13 cellular contexts compared by ENCODE assay signal in genomic region chr6:21200056-21200870, GRCh38.
DNase-seq lines count a peak whose midpoint lies in the region; ATAC-seq, FAIRE-seq and TF ChIP-seq lines count a peak whose summit lies in the region.
"Had no signal": no experiment of that assay in that cellular context is flagged by ENCODE, and none has a peak within 500 bp of the region (broad histone marks: within the 10 kb centered on the region; RNA-seq: fewer than 3 reads in every experiment).

No MANE protein-coding gene starts in this region.

- in situ Hi-C loops in Panc1 (cut with HindIII; ENCODE audit: low pct_unique_long_range_greater_than_20kb, low sequenced_read_pairs), result no loop called here
- in situ Hi-C loops in ACHN (cut with HindIII; ENCODE audit: low pct_ligation_motif_present, low pct_unique_long_range_greater_than_20kb, low sequenced_read_pairs), result no loop called here
- in situ Hi-C loops in GM23248 (cut with MboI), result no loop called here

- POLR2A ChIA-PET in Panc1 (lab: Charles Lee), result interaction anchor here (0.6 kb wide), 1 partner anchor 681 kb away, joined by 3 read pairs; no protein-coding TSS in a partner anchor

- 46 to 50% methylated on average over 7 of the region's 7 CpGs for WGBS in GM23248 (ENCODE audit: low coverage in 1 of 2, low lambda C conversion rate in 2 of 2, missing lambda C conversion rate in 2 of 2), 2 experiments

- intact Hi-C loops in Panc1 (cut with micrococcal nuclease; ENCODE audit: unreplicated experiment), result no loop called here

- peak overlapping the region; percentile 26; the same call in 1 of the 2 replicates for H3K27ac ChIP-seq in Panc1 (ENCODE audit: low read length)
- no peak overlapping the region for H3K27ac ChIP-seq in GM23248

- H3K4me1 ChIP-seq in Panc1 (ENCODE audit: control insufficient read depth, insufficient read depth, low read length) (peaks cover 7% of the 10 kb centered on the region; the same call in 1 of the 2 replicates), GM23248 (ENCODE audit: insufficient read depth) (no peaks in the 10 kb centered on the region)

- H3K9ac ChIP-seq in GM23248, result no peak overlapping the region

- no peak overlapping the region for H3K4me2 ChIP-seq in GM23248 (ENCODE audit: unreplicated experiment)

- FAIRE-seq in D721Med (lab: Jason Lieb, UNC), result peak; percentile 21
- FAIRE-seq in HTR-8/SVneo (lab: Jason Lieb, UNC), result no peak

- H3K4me3 ChIP-seq in Panc1 (ENCODE audit: low read depth in 2 of 2, low read length in 2 of 2) (no peak overlapping the region), GM23248 (no peak overlapping the region)

- DNase-seq in D721Med (ENCODE audit: insufficient read length, low spot score) (no peak), Panc1 (ENCODE audit: low read depth, low spot score) (no peak), islet precursor cell (peak; percentile 77), kidney glomerular epithelial cell (lab: John Stamatoyannopoulos, UW) (no peak), ACHN (no peak), GM23248 (no peak), HTR-8/SVneo (ENCODE audit: insufficient read length, low spot score) (no peak)
- DNase-seq: activated CD4-positive, alpha-beta T cell treated with anti-CD3 and anti-CD28 coated beads for 1 hour; activated T-cell treated with anti-CD3 and anti-CD28 coated beads, Interleukin-2, amount 50 U/mL, for 24 hours; CD4-positive, alpha-beta memory T cell; foreskin melanocyte had no signal

- no peak overlapping the region for H2AFZ ChIP-seq in GM23248

- H4K20me1 ChIP-seq in GM23248 (ENCODE audit: insufficient read depth), result no peaks in the 10 kb centered on the region

- no peaks in the 10 kb centered on the region for H3K9me2 ChIP-seq in GM23248 (ENCODE audit: insufficient read depth)

- H3K9me3 ChIP-seq in Panc1 (ENCODE audit: control insufficient read depth, insufficient read depth, low read depth, low read length) (no peaks in the 10 kb centered on the region), GM23248 (ENCODE audit: low read depth) (no peaks in the 10 kb centered on the region)

- ATAC-seq in GM21529 (IDR thresholded peaks at IDR 0.05; ENCODE audit: unreplicated experiment), result peak; percentile 44
- ATAC-seq in Panc1, result no peak
- ATAC-seq: sciatic nerve had no signal

- H3K27me3 ChIP-seq in Panc1 (ENCODE audit: control insufficient read depth, insufficient read depth, low read length) (no peaks in the 10 kb centered on the region), GM23248 (replicated peaks; ENCODE audit: insufficient read depth) (no peaks in the 10 kb centered on the region)

- no peaks in the 10 kb centered on the region for H3K79me2 ChIP-seq in GM23248 (ENCODE audit: insufficient read depth)

- H3F3A ChIP-seq in GM23248 (ENCODE audit: insufficient read depth), result no peaks in the 10 kb centered on the region

- CTCF ChIA-PET in Panc1 (lab: Charles Lee), result no interaction called here

- no peaks in the 10 kb centered on the region for H3K36me3 ChIP-seq in Panc1 (ENCODE audit: control insufficient read depth, insufficient read depth, low read length)
- no peaks in the 10 kb centered on the region for H3K36me3 ChIP-seq in GM23248 (ENCODE audit: low read depth)

- no peak for TF ChIP-seq CTCF in D721Med (IDR thresholded peaks at IDR 0.05; ENCODE audit: insufficient read depth, missing control alignments)
- TF ChIP-seq CTCF in Panc1 (IDR thresholded peaks at IDR 0.05), result no peak

- BruUV-seq in Panc1 (replicated peaks; lab: Mats Ljungman, UMichigan), result no TSS peak
